In the genomic region with DNA sequence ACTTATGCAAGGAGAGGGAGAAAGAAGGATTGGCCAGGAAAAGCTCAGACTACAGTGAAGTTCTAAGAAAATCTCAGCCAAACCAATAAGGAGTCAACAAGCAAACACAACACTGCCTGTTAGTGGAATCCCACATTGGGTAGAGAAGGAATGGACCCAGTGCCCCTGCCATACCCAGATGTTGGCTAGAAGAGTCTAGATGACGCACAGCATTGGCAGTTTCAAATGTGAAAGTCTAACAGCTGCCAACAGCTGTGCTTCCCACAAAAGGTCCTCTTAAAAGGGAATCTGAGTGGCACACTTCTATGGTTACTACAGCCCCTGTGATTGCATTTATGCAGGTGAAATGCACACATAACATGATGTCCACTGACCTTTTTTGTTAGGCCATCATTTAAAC, we compare ENCODE assay signal across 30 cellular contexts.
"Had no signal": no experiment of that assay in that cellular context is flagged by ENCODE, and none has a peak within 500 bp of the region (broad histone marks: within the 10 kb centered on the region; RNA-seq: fewer than 3 reads in every experiment).

No MANE protein-coding gene starts in this region.

- H3K27ac ChIP-seq: coronary artery, esophagus squamous epithelium, heart right ventricle, lower lobe of right lung, ovary, psoas muscle, sigmoid colon, skin epidermis, spleen, testis, tibial artery, vagina had no signal

- H3K9me3 ChIP-seq: esophagus squamous epithelium, lower lobe of right lung, mucosa of descending colon, ovary, psoas muscle, sigmoid colon, testis, tibial artery, vagina had no signal

- H3K4me1 ChIP-seq: esophagus squamous epithelium, heart right ventricle, lower lobe of right lung, psoas muscle, sigmoid colon, spleen, testis, tibial artery, vagina had no signal

- H3K36me3 ChIP-seq: esophagus squamous epithelium, heart right ventricle, lower lobe of right lung, ovary, sigmoid colon, spleen, tibial artery, vagina had no signal

- H3K4me3 ChIP-seq: coronary artery, esophagus squamous epithelium, heart right ventricle, lower lobe of right lung, mucosa of descending colon, ovary, psoas muscle, sigmoid colon, skin epidermis, spleen, testis, tibial artery, vagina had no signal

- H3K27me3 ChIP-seq: esophagus squamous epithelium, heart right ventricle, ovary, sigmoid colon, spleen, testis, tibial artery, vagina had no signal

- DNase-seq: dermis blood vessel endothelial cell; effector memory CD8-positive, alpha-beta T cell; erythroblast; esophagus squamous epithelium; foreskin melanocyte; glutamatergic neuron; heart right ventricle; hippocampal formation; immature natural killer cell; islet precursor cell; left ventricle myocardium superior; lower lobe of right lung; mucosa of descending colon; naive thymus-derived CD8-positive, alpha-beta T cell; nephron progenitor cell; nucleus accumbens; ovary; posterior cingulate gyrus; psoas muscle; right cardiac atrium; sigmoid colon; spleen; stimulated activated CD4-positive, alpha-beta T cell treated with anti-CD3 and anti-CD28 coated beads, Interleukin-4, amount 100 ng/mL, for 4 hours; stimulated activated naive CD8-positive, alpha-beta T cell treated with anti-CD3 and anti-CD28 coated beads, Interleukin-15, Interleukin-2, amounts not matched to agents 100 U/mL and 50 U/mL, for 24 hours; substantia nigra; testis; tibial artery had no signal
